13 cellular contexts compared by ENCODE assay signal in genomic region chr5:179439181-179439990, GRCh38.
"Had no signal": no experiment of that assay in that cellular context is flagged by ENCODE, and none has a peak within 500 bp of the region (broad histone marks: within the 10 kb centered on the region; RNA-seq: fewer than 3 reads in every experiment).

No MANE protein-coding gene starts in this region.

- H3K9me3 Mint-ChIP-seq: activated T-cell treated with anti-CD3 and anti-CD28 coated beads, Interleukin-2, amount 50 U/mL, for 24 hours had no signal

- H3K36me3 ChIP-seq: neutrophil, right atrium auricular region, upper lobe of left lung had no signal

- FAIRE-seq: colon had no signal

- H3K36me3 Mint-ChIP-seq: activated CD4-positive, alpha-beta memory T cell treated with anti-CD3 and anti-CD28 coated beads for 36 hours had no signal

- H3K9me3 ChIP-seq: neutrophil, right atrium auricular region, upper lobe of left lung had no signal

- DNase-seq: activated CD4-positive, alpha-beta memory T cell treated with anti-CD3 and anti-CD28 coated beads for 36 hours; activated naive CD4-positive, alpha-beta T cell treated with anti-CD3 and anti-CD28 coated beads, Interleukin-2, amount 50 U/mL, for 16 hours; activated T-cell treated with anti-CD3 and anti-CD28 coated beads, Interleukin-2, amount 50 U/mL, for 24 hours; islet precursor cell; naive thymus-derived CD8-positive, alpha-beta T cell; stimulated activated CD4-positive, alpha-beta T cell treated with anti-CD3 and anti-CD28 coated beads, Interleukin-4, amount 100 ng/mL, for 24 hours; stimulated activated naive CD8-positive, alpha-beta T cell treated with anti-CD3 and anti-CD28 coated beads, Interleukin-15, Interleukin-2, amounts not matched to agents 100 U/mL and 50 U/mL, for 24 hours; upper lobe of left lung had no signal

- H3K4me3 Mint-ChIP-seq: activated CD4-positive, alpha-beta memory T cell treated with anti-CD3 and anti-CD28 coated beads for 36 hours; activated T-cell treated with anti-CD3 and anti-CD28 coated beads, Interleukin-2, amount 50 U/mL, for 24 hours; memory B cell; naive thymus-derived CD8-positive, alpha-beta T cell had no signal

- H3K27ac Mint-ChIP-seq: activated CD4-positive, alpha-beta memory T cell treated with anti-CD3 and anti-CD28 coated beads for 36 hours; activated T-cell treated with anti-CD3 and anti-CD28 coated beads, Interleukin-2, amount 50 U/mL, for 24 hours; memory B cell; naive thymus-derived CD8-positive, alpha-beta T cell had no signal

- H3K27me3 ChIP-seq: neutrophil, right atrium auricular region, upper lobe of left lung had no signal

- H3K27ac ChIP-seq: neutrophil, right atrium auricular region, upper lobe of left lung had no signal

- H3K4me1 Mint-ChIP-seq: naive thymus-derived CD8-positive, alpha-beta T cell had no signal

- H3K4me3 ChIP-seq: right atrium auricular region, upper lobe of left lung had no signal

- ATAC-seq: esophagus mucosa; naive thymus-derived CD8-positive, alpha-beta T cell; stimulated activated naive CD8-positive, alpha-beta T cell treated with anti-CD3 and anti-CD28 coated beads, Interleukin-15, Interleukin-2, amounts not matched to agents 100 U/mL and 50 U/mL, for 24 hours had no signal
